9 cellular contexts compared by ENCODE assay signal in the genomic region with DNA sequence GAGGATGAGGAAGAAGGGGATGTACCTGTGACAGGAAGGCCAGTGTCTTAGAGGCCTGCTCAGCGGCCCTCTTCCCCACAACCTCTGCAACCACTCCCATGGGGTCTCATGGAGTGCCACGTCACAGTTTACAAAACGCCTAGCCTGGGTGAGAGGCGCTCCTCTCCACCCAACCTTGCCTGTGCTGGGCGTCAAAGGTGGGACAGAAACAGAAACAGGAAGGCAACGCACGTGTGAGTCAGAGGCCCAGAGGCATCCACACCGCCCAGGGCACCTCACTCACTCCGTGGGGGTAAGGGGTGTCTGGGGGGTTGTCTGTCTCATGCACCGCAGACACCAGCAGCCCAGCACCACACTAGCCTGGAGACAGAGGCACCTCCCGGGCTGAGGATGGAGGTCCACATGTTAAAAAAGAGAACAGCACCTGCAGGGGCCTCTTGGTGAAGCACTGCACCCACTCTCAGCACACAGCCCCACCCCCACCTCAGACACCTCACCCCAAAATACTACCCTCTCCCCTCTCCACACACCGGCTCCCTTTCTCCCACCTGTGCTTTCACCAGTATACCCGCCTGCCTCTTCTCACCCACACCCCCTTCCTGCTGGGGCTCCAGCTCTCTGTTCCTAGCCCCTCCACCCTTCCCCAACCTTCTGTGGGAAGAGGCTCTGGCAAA. TPM values are rescaled to one million over a fixed set of nuclear protein-coding genes. Genes with fewer than 3 reads are reported as not detected.
DNase-seq lines count a peak whose midpoint lies in the region; ATAC-seq and TF ChIP-seq lines count a peak whose summit lies in the region.
"Had no signal": no experiment of that assay in that cellular context is flagged by ENCODE, and none has a peak within 500 bp of the region (broad histone marks: within the 10 kb centered on the region; RNA-seq: fewer than 3 reads in every experiment).

No MANE protein-coding gene starts in this region.

- H3K4me1 Mint-ChIP-seq in neural progenitor cell = peaks cover 14% of the 10 kb centered on the region

- H3K36me3 ChIP-seq in left ventricle myocardium inferior (no peaks in the 10 kb centered on the region), OCI-LY7 (ENCODE audit: insufficient read depth, low read length) (peaks cover 72% of the 10 kb centered on the region), neural progenitor cell (no peaks in the 10 kb centered on the region), prostate gland (no peaks in the 10 kb centered on the region)

- POLR2A ChIA-PET in OCI-LY7 (lab: Charles Lee) = no interaction called here

- no peak overlapping the region for H3K4me3 ChIP-seq in left ventricle myocardium inferior
- no peak overlapping the region for H3K4me3 ChIP-seq in right cardiac atrium (ENCODE audit: low read length)
- peak overlapping the region; percentile 49 for H3K4me3 ChIP-seq in OCI-LY7 (ENCODE audit: low read depth, low read length, poor library complexity, severe bottlenecking)
- H3K4me3 ChIP-seq in coronary artery = no peak overlapping the region
- H3K4me3 ChIP-seq in neural progenitor cell = no peak overlapping the region
- H3K4me3 ChIP-seq in prostate gland = no peak overlapping the region
- H3K4me3 ChIP-seq: SJSA1 had no signal

- TF ChIP-seq CTCF in left ventricle myocardium inferior (IDR thresholded peaks at IDR 0.05; ENCODE audit: borderline replicate concordance) (no peak), OCI-LY7 (conservative IDR thresholded peaks at IDR 0.05; ENCODE audit: low read length) (no peak), coronary artery (IDR thresholded peaks at IDR 0.05) (no peak), neural progenitor cell (IDR thresholded peaks at IDR 0.05) (no peak), prostate gland (IDR thresholded peaks at IDR 0.05) (no peak)

- DNase-seq in left ventricle myocardium inferior (peak; percentile 4), right cardiac atrium (no peak), OCI-LY7 (ENCODE audit: low spot score) (peak; percentile 87), coronary artery (ENCODE audit: low spot score) (peak; percentile 69), neural progenitor cell (ENCODE audit: low spot score) (no peak), prostate gland (ENCODE audit: low spot score) (no peak), NCI-H82 (lab: John Stamatoyannopoulos, UW) (no peak), H4 (ENCODE audit: low spot score) (no peak)

- no peak overlapping the region for H3K9ac ChIP-seq in neural progenitor cell

- H3K9me3 ChIP-seq in left ventricle myocardium inferior (replicated peaks) = no peaks in the 10 kb centered on the region
- H3K9me3 ChIP-seq in right cardiac atrium (ENCODE audit: control insufficient read depth, low read length) = no peaks in the 10 kb centered on the region
- no peaks in the 10 kb centered on the region for H3K9me3 ChIP-seq in OCI-LY7 (ENCODE audit: low read length)
- no peaks in the 10 kb centered on the region for H3K9me3 ChIP-seq in neural progenitor cell (ENCODE audit: low read depth)
- H3K9me3 ChIP-seq in prostate gland = no peaks in the 10 kb centered on the region
- H3K9me3 ChIP-seq: SJSA1 had no signal

- H3K4me2 ChIP-seq in OCI-LY7 (ENCODE audit: low read length) (peak overlapping the region; percentile 73), neural progenitor cell (no peak overlapping the region)

- CTCF ChIA-PET in OCI-LY7 (lab: Charles Lee; ENCODE audit: unreplicated experiment) = no interaction called here

- H3K4me3 Mint-ChIP-seq in neural progenitor cell = no peak overlapping the region

- H3K9me3 Mint-ChIP-seq in neural progenitor cell = no peaks in the 10 kb centered on the region

- H3K27me3 ChIP-seq in left ventricle myocardium inferior (ENCODE audit: low read depth) (no peaks in the 10 kb centered on the region), right cardiac atrium (ENCODE audit: control insufficient read depth, insufficient read depth) (no peaks in the 10 kb centered on the region), neural progenitor cell (no peaks in the 10 kb centered on the region), prostate gland (replicated peaks; ENCODE audit: insufficient read depth) (no peaks in the 10 kb centered on the region)
- H3K27me3 ChIP-seq: SJSA1 had no signal

- H3K79me2 ChIP-seq in OCI-LY7 (ENCODE audit: insufficient read depth, low read depth, low read length) = peaks cover 21% of the 10 kb centered on the region; the same call in 1 of the 2 replicates
- peaks cover 10% of the 10 kb centered on the region for H3K79me2 ChIP-seq in neural progenitor cell (ENCODE audit: low read depth)

- H3K36me3 Mint-ChIP-seq in neural progenitor cell = peaks cover under 1% of the 10 kb centered on the region

- ATAC-seq in right cardiac atrium = no peak

- intact Hi-C loops in left ventricle myocardium inferior (cut with micrococcal nuclease) (no loop called here), right cardiac atrium (cut with DNase I) (loop anchor here in 1 of 4 donors (10.0 kb wide), 1 partner anchor 345 kb away; no protein-coding TSS in a partner anchor), OCI-LY7 (cut with micrococcal nuclease; ENCODE audit: unreplicated experiment) (loop anchor here (1.0 to 2.0 kb wide), 4 partner anchors 18 to 347 kb away; no protein-coding TSS in a partner anchor), prostate gland (cut with DNase I) (loop anchor here (2.0 kb wide), 1 partner anchor 347 kb away; no protein-coding TSS in a partner anchor)

- BruUV-seq in OCI-LY7 (replicated peaks; lab: Mats Ljungman, UMichigan) = no TSS peak

- H2AFZ ChIP-seq in OCI-LY7 (ENCODE audit: low read length) (no peak overlapping the region), neural progenitor cell (replicated peaks) (no peak overlapping the region)

- no peaks in the 10 kb centered on the region for H4K20me1 ChIP-seq in OCI-LY7 (ENCODE audit: insufficient read depth, low read length)
- peaks cover 52% of the 10 kb centered on the region for H4K20me1 ChIP-seq in neural progenitor cell (ENCODE audit: low read depth)

- peaks cover 8% of the 10 kb centered on the region for H3F3A ChIP-seq in neural progenitor cell (ENCODE audit: low read depth)

- TF ChIP-seq POLR2A in prostate gland (IDR thresholded peaks at IDR 0.05) = no peak

- H3K9me2 ChIP-seq in OCI-LY7 (ENCODE audit: insufficient read depth, low read length) = no peaks in the 10 kb centered on the region

- no peak overlapping the region for H3K27ac ChIP-seq in left ventricle myocardium inferior (replicated peaks)
- H3K27ac ChIP-seq in right cardiac atrium (ENCODE audit: low read length) = no peak overlapping the region
- H3K27ac ChIP-seq in OCI-LY7 (ENCODE audit: low read depth, low read length, poor library complexity, severe bottlenecking) = peak overlapping the region; percentile 85
- H3K27ac ChIP-seq in coronary artery = no peak overlapping the region
- H3K27ac ChIP-seq in neural progenitor cell = no peak overlapping the region
- no peak overlapping the region for H3K27ac ChIP-seq in prostate gland
- H3K27ac ChIP-seq: SJSA1 had no signal

- H3K27ac Mint-ChIP-seq in neural progenitor cell = no peak overlapping the region

- peaks cover 25% of the 10 kb centered on the region for H3K4me1 ChIP-seq in left ventricle myocardium inferior
- peaks cover 5% of the 10 kb centered on the region for H3K4me1 ChIP-seq in right cardiac atrium (ENCODE audit: control insufficient read depth, insufficient read depth, low read length)
- peaks cover 65% of the 10 kb centered on the region for H3K4me1 ChIP-seq in OCI-LY7 (ENCODE audit: insufficient read depth, low read length, poor library complexity, severe bottlenecking)
- H3K4me1 ChIP-seq in neural progenitor cell = peaks cover 24% of the 10 kb centered on the region
- H3K4me1 ChIP-seq in prostate gland (replicated peaks) = peaks cover 2% of the 10 kb centered on the region

- WGBS in right cardiac atrium = 75% methylated on average over 13 of the region's 13 CpGs
- 73% methylated on average over 13 of the region's 13 CpGs for WGBS in prostate gland

- H3K27me3 Mint-ChIP-seq in neural progenitor cell (ENCODE audit: insufficient read depth, low read depth) = no peaks in the 10 kb centered on the region

RNA-seq across cellular contexts. Expression of gene CALML4, which starts 4.7 kb away (rescaled TPM):
- total RNA-seq in left ventricle myocardium inferior (0.91 TPM), right cardiac atrium (1 to 10 TPM; 1.5 to 2.3 (median 1.8) TPM), OCI-LY7 (2022) (32.5 and 32.7 TPM in 2 replicates), neural progenitor cell (ENCODE audit: low replicate concordance) (9.0 and 22.7 TPM in 2 replicates), prostate gland (10 to 100 TPM in 1 of 2 donors, 1 to 10 TPM in 1; 4.5 to 18.8 TPM)
- 2.4 TPM for polyA plus RNA-seq in right cardiac atrium
- 28.7 and 52.8 TPM in 2 replicates for total RNA-seq in OCI-LY7 (2014; rRNA removed; shearing (Covaris generic))
- total RNA-seq in H4 (2014; rRNA removed; shearing (Covaris generic)) = 0.58 and 1.7 TPM in 2 replicates

RNA-seq across cellular contexts. Expression of gene CLN6, which starts 19.7 kb away (rescaled TPM):
- total RNA-seq in left ventricle myocardium inferior = 6.6 TPM
- 1 to 10 TPM; 7.0 to 8.9 (median 7.7) TPM for total RNA-seq in right cardiac atrium
- 6.8 TPM for polyA plus RNA-seq in right cardiac atrium
- total RNA-seq in OCI-LY7 (2014; rRNA removed; shearing (Covaris generic)) = 50.3 and 60.2 TPM in 2 replicates
- total RNA-seq in OCI-LY7 (2022) = 101 and 117 TPM in 2 replicates
- 24.4 and 41.9 TPM in 2 replicates for total RNA-seq in neural progenitor cell (ENCODE audit: low replicate concordance)
- 10 to 100 TPM; 22.7 to 41.8 TPM for total RNA-seq in prostate gland
- total RNA-seq in H4 (2014; rRNA removed; shearing (Covaris generic)) = 21.9 and 30.6 TPM in 2 replicates

Comparison
In these comparisons a context has a peak if more than half of its experiments do, and no peak if none do; other contexts are left out.
1. DNase-seq: peak in left ventricle myocardium inferior (single experiment), OCI-LY7 (single experiment) and coronary artery (single experiment); none in right cardiac atrium (0 of 3), neural progenitor cell (single experiment), prostate gland (single experiment), NCI-H82 (single experiment) and H4 (single experiment).